ENCODE assay signal across 23 cellular contexts in genomic region chr20:34925981-34926380, GRCh38. TPM values are rescaled to one million over a fixed set of nuclear protein-coding genes. Genes with fewer than 3 reads are reported as not detected.
DNase-seq lines count a peak whose midpoint lies in the region; ATAC-seq and TF ChIP-seq lines count a peak whose summit lies in the region.
"Had no signal": no experiment of that assay in that cellular context is flagged by ENCODE, and none has a peak within 500 bp of the region (broad histone marks: within the 10 kb centered on the region; RNA-seq: fewer than 3 reads in every experiment).

No MANE protein-coding gene starts in this region.

- H3K9me2 ChIP-seq in PC-9 (ENCODE audit: insufficient read depth), result no peaks in the 10 kb centered on the region

- intact Hi-C loops in PC-9 (cut with micrococcal nuclease; ENCODE audit: unreplicated experiment), result no loop called here

- H3K36me3 ChIP-seq in PC-9 (ENCODE audit: low read depth), result peaks cover 78% of the 10 kb centered on the region

- H3K27me3 ChIP-seq in PC-9 (ENCODE audit: insufficient read depth, low read depth), result no peaks in the 10 kb centered on the region
- H3K27me3 ChIP-seq: BE2C, spleen had no signal

- H4K20me1 ChIP-seq in PC-9 (ENCODE audit: insufficient read depth), result no peaks in the 10 kb centered on the region

- POLR2A ChIA-PET in PC-9 (lab: Charles Lee; ENCODE audit: unreplicated experiment), result no interaction called here

- H3K4me2 ChIP-seq in PC-9, result no peak overlapping the region

- H3K27me3 Mint-ChIP-seq in activated CD8-positive, alpha-beta memory T cell treated with anti-CD3 and anti-CD28 coated beads, Interleukin-2, amount 10 ng/mL, durations not matched to agents 7 days and 5 days, result no peaks in the 10 kb centered on the region
- no peaks in the 10 kb centered on the region for H3K27me3 Mint-ChIP-seq in neural crest cell (ENCODE audit: low read depth)
- H3K27me3 Mint-ChIP-seq: activated CD4-positive, alpha-beta T cell treated with anti-CD3 and anti-CD28 coated beads, Interleukin-2, amount 10 ng/mL, durations not matched to agents 24 days and 14 days; activated naive CD4-positive, alpha-beta T cell treated with anti-CD3 and anti-CD28 coated beads, Interleukin-2, amount 50 U/mL, for 24 hours; brain; T-cell had no signal

- H3K27ac Mint-ChIP-seq in activated CD8-positive, alpha-beta memory T cell treated with anti-CD3 and anti-CD28 coated beads, Interleukin-2, amount 10 ng/mL, durations not matched to agents 7 days and 5 days, result peak overlapping the region; percentile 24
- peak overlapping the region; percentile 21 for H3K27ac Mint-ChIP-seq in neural crest cell (ENCODE audit: unreplicated experiment)
- H3K27ac Mint-ChIP-seq: brain had no signal

- 0 out of 2 replicates have a peak, but pooled peaks cover 4% of the 10 kb centered on the region for H3K79me2 ChIP-seq in PC-9 (ENCODE audit: low read depth)

- H3K4me1 ChIP-seq in PC-9 (replicated peaks; ENCODE audit: insufficient read depth), result peaks cover 61% of the 10 kb centered on the region
- H3K4me1 ChIP-seq: BE2C had no signal

- H3K9me3 Mint-ChIP-seq in activated CD8-positive, alpha-beta memory T cell treated with anti-CD3 and anti-CD28 coated beads, Interleukin-2, amount 10 ng/mL, durations not matched to agents 7 days and 5 days (ENCODE audit: low read depth), result no peaks in the 10 kb centered on the region
- H3K9me3 Mint-ChIP-seq in neural crest cell, result no peaks in the 10 kb centered on the region
- H3K9me3 Mint-ChIP-seq: activated CD4-positive, alpha-beta T cell treated with anti-CD3 and anti-CD28 coated beads, Interleukin-2, amount 10 ng/mL, durations not matched to agents 24 days and 14 days; activated naive CD4-positive, alpha-beta T cell treated with anti-CD3 and anti-CD28 coated beads, Interleukin-2, amount 50 U/mL, for 24 hours; brain; T-cell had no signal

- peaks cover 65% of the 10 kb centered on the region for H3F3A ChIP-seq in PC-9 (ENCODE audit: insufficient read depth, low read depth)

- peak overlapping the region; percentile 91 for H3K27ac ChIP-seq in PC-9
- H3K27ac ChIP-seq: spleen had no signal

- CTCF ChIA-PET in activated CD8-positive, alpha-beta memory T cell treated with anti-CD3 and anti-CD28 coated beads, Interleukin-2, amount 10 ng/mL, durations not matched to agents 7 days and 5 days (lab: Charles Lee), result no interaction called here
- CTCF ChIA-PET in PC-9 (lab: Charles Lee), result no interaction called here

- H2AFZ ChIP-seq in PC-9, result no peak overlapping the region

- peak; percentile 73 for ATAC-seq in activated CD8-positive, alpha-beta memory T cell treated with anti-CD3 and anti-CD28 coated beads, Interleukin-2, amount 10 ng/mL, durations not matched to agents 7 days and 5 days
- ATAC-seq: esophagus mucosa, T-cell had no signal

- 0 out of 2 replicates have a peak, but pooled peaks cover 4% of the 10 kb centered on the region for H3K9me3 ChIP-seq in PC-9 (ENCODE audit: insufficient read depth, low read depth)
- H3K9me3 ChIP-seq: BE2C, spleen had no signal

- H3K4me1 Mint-ChIP-seq in activated CD8-positive, alpha-beta memory T cell treated with anti-CD3 and anti-CD28 coated beads, Interleukin-2, amount 10 ng/mL, durations not matched to agents 7 days and 5 days, result peaks cover 32% of the 10 kb centered on the region
- no peaks in the 10 kb centered on the region for H3K4me1 Mint-ChIP-seq in neural crest cell
- H3K4me1 Mint-ChIP-seq: brain had no signal

- BruUV-seq in PC-9 (replicated peaks; lab: Mats Ljungman, UMichigan), result no TSS peak

- TF ChIP-seq CTCF in PC-9 (conservative IDR thresholded peaks at IDR 0.05) (no peak), neural crest cell (conservative IDR thresholded peaks at IDR 0.05) (no peak)

- H3K4me3 ChIP-seq in PC-9, result no peak overlapping the region
- H3K4me3 ChIP-seq: spleen had no signal

- DNase-seq in activated CD8-positive, alpha-beta memory T cell treated with anti-CD3 and anti-CD28 coated beads, Interleukin-2, amount 10 ng/mL, durations not matched to agents 7 days and 5 days, result peak; percentile 55
- no peak for DNase-seq in activated CD8-positive, alpha-beta memory T cell treated with anti-CD3 and anti-CD28 coated beads, Interleukin-2, amount 50 U/mL, for 4 hours
- DNase-seq in PC-9, result no peak
- no peak for DNase-seq in neural crest cell (ENCODE audit: low read depth, low spot score)
- no peak for DNase-seq in GM19238 (ENCODE audit: insufficient read length, low spot score)
- no peak for DNase-seq in foreskin melanocyte
- DNase-seq: activated CD4-positive, alpha-beta T cell treated with anti-CD3 and anti-CD28 coated beads, Interleukin-2, amount 10 ng/mL, durations not matched to agents 24 days and 14 days; BE2C; effector CD8-positive, alpha-beta T cell; EL; H7; Karpas-422; NCI-H187; NCI-H2227 treated with DMSO at 0.1 percent for 48 hours; NCI-H774; occipital lobe; SHP77 treated with DMSO at 0.1 percent for 48 hours; spleen; stimulated activated CD4-positive, alpha-beta T cell treated with anti-CD3 and anti-CD28 coated beads, Interleukin-4, amount 100 ng/mL, for 4 hours; T-cell had no signal

- H3K4me3 Mint-ChIP-seq in activated CD8-positive, alpha-beta memory T cell treated with anti-CD3 and anti-CD28 coated beads, Interleukin-2, amount 10 ng/mL, durations not matched to agents 7 days and 5 days, result no peak overlapping the region
- H3K4me3 Mint-ChIP-seq in neural crest cell, result no peak overlapping the region
- H3K4me3 Mint-ChIP-seq: activated CD4-positive, alpha-beta T cell treated with anti-CD3 and anti-CD28 coated beads, Interleukin-2, amount 10 ng/mL, durations not matched to agents 24 days and 14 days; activated naive CD4-positive, alpha-beta T cell treated with anti-CD3 and anti-CD28 coated beads, Interleukin-2, amount 50 U/mL, for 24 hours; brain; T-cell had no signal

- H3K36me3 Mint-ChIP-seq in activated CD8-positive, alpha-beta memory T cell treated with anti-CD3 and anti-CD28 coated beads, Interleukin-2, amount 10 ng/mL, durations not matched to agents 7 days and 5 days, result peaks cover 35% of the 10 kb centered on the region
- peaks cover 25% of the 10 kb centered on the region for H3K36me3 Mint-ChIP-seq in neural crest cell (ENCODE audit: low read depth)

RNA-seq across cellular contexts. Expression of gene GSS, which starts 29.6 kb away (rescaled TPM):
- 10 to 100 TPM; 59.4 to 64.6 TPM for total RNA-seq in activated CD8-positive, alpha-beta memory T cell treated with anti-CD3 and anti-CD28 coated beads, Interleukin-2, amount 10 ng/mL, durations not matched to agents 7 days and 5 days
- total RNA-seq in PC-9 (2021), result 131 and 138 TPM in 2 replicates
- 78.8 and 84.5 TPM in 2 replicates for total RNA-seq in neural crest cell

RNA-seq across cellular contexts. Expression of gene MYH7B, which starts 29.7 kb away (rescaled TPM):
- under 1 TPM; 0.16 to 0.26 TPM for total RNA-seq in activated CD8-positive, alpha-beta memory T cell treated with anti-CD3 and anti-CD28 coated beads, Interleukin-2, amount 10 ng/mL, durations not matched to agents 7 days and 5 days
- total RNA-seq in PC-9 (2021) (1.0 and 2.3 TPM in 2 replicates), neural crest cell (0.55 and 0.77 TPM in 2 replicates)
- total RNA-seq: esophagus mucosa had no signal

RNA-seq across cellular contexts. Expression of gene ACSS2, which starts 49.6 kb away (rescaled TPM):
- total RNA-seq in activated CD8-positive, alpha-beta memory T cell treated with anti-CD3 and anti-CD28 coated beads, Interleukin-2, amount 10 ng/mL, durations not matched to agents 7 days and 5 days, result 10 to 100 TPM in 1 of 2 experiments, 1 to 10 TPM in 1; 8.9 to 22.5 TPM
- 81.1 and 108 TPM in 2 replicates for total RNA-seq in PC-9 (2021)
- 84.9 and 90.9 TPM in 2 replicates for total RNA-seq in neural crest cell

RNA-seq across cellular contexts. Expression of gene GGT7, which starts 53.3 kb away (rescaled TPM):
- 1 to 10 TPM; 3.5 to 4.6 TPM for total RNA-seq in activated CD8-positive, alpha-beta memory T cell treated with anti-CD3 and anti-CD28 coated beads, Interleukin-2, amount 10 ng/mL, durations not matched to agents 7 days and 5 days
- total RNA-seq in PC-9 (2021) (6.5 and 9.4 TPM in 2 replicates), neural crest cell (64.1 and 67.7 TPM in 2 replicates)
